In the genomic region with DNA sequence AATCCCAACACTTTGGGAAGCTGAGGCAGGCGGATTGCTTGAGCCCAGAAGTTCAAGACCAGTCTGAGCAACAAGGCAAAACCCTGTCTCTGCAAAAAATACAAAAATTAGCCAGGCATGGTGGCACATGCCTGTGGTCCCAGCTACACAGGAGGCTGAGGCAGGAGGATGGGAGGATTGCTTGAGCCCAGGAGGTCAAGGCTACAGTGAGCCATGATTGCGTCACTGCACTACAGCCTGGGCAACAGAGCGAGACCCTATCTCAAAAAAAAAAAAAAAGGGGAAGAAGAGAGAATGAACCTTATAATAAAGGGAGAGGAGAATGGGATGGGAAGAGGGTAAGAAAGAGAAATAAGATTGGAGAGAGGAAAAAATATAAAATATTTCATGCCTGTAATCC, we compare ENCODE assay signal across 1 cellular context. TPM values are rescaled to one million over a fixed set of nuclear protein-coding genes. Genes with fewer than 3 reads are reported as not detected.
"Had no signal": no experiment of that assay in that cellular context is flagged by ENCODE, and none has a peak within 500 bp of the region (broad histone marks: within the 10 kb centered on the region; RNA-seq: fewer than 3 reads in every experiment).

No MANE protein-coding gene starts in this region.

RNA-seq across cellular contexts. Expression of a gene that starts 45.8 kb away (rescaled TPM):
- total RNA-seq: MCF 10A had no signal
